ENCODE assay signal across 10 cellular contexts in the genomic region with DNA sequence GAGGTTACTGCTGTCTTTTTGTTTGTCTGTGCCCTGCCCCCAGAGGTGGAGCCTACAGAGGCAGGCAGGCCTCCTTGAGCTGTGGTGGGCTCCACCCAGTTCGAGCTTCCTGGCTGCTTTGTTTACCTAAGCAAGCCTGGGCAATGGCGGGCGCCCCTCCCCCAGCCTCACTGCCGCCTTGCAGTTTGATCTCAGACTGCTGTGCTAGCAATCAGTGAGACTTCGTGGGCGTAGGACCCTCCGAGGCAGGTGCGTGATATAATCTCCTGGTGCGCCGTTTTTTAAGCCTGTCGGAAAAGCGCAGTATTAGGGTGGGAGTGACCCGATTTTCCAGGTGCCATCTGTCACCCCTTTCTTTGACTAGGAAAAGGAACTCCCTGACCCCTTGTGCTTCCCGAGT. TPM values are rescaled to one million over a fixed set of nuclear protein-coding genes. Genes with fewer than 3 reads are reported as not detected.
DNase-seq lines count a peak whose midpoint lies in the region; ATAC-seq and TF ChIP-seq lines count a peak whose summit lies in the region.
"Not testable (repeated sequence)": the region's sequence is repeated elsewhere in the genome, so short reads cannot be mapped to it uniquely, and the experiment has no call there.
"Had no signal": no experiment of that assay in that cellular context is flagged by ENCODE, and none has a peak within 500 bp of the region (broad histone marks: within the 10 kb centered on the region; RNA-seq: fewer than 3 reads in every experiment).

No MANE protein-coding gene starts in this region.

- H3F3A ChIP-seq in neural progenitor cell (ENCODE audit: low read depth) = not testable (repeated sequence)

- not testable (repeated sequence) for H3K4me1 ChIP-seq in CD8-positive, alpha-beta T cell (ENCODE audit: insufficient read depth, low read length)
- H3K4me1 ChIP-seq in neural progenitor cell = peaks cover 13% of the 10 kb centered on the region

- not testable (repeated sequence) for H3K9me3 ChIP-seq in CD8-positive, alpha-beta T cell (ENCODE audit: low read length); WERI-Rb-1 (ENCODE audit: severe bottlenecking); neural progenitor cell (ENCODE audit: low read depth)

- not testable (repeated sequence) for H3K9me3 Mint-ChIP-seq in CD8-positive, alpha-beta T cell; activated T-helper 1 cell treated with anti-CD3 and anti-CD28 coated beads, Interleukin-12 subunit alpha, Interleukin-12 subunit beta, Interleukin-2, Interleukin-4 antibody, amounts not matched to agents 30 ng/mL and 10 ng/mL and 1 ng/mL, durations not matched to agents 14 hours and 24 hours and 36 hours; endothelial cell (ENCODE audit: unreplicated experiment); neural progenitor cell

- not testable (repeated sequence) for H3K79me2 ChIP-seq in neural progenitor cell (ENCODE audit: low read depth)

- POLR2A ChIA-PET in CD8-positive, alpha-beta T cell (lab: Charles Lee) = not testable (repeated sequence)

- H3K36me3 Mint-ChIP-seq in CD8-positive, alpha-beta T cell; activated T-helper 1 cell treated with anti-CD3 and anti-CD28 coated beads, Interleukin-12 subunit alpha, Interleukin-12 subunit beta, Interleukin-2, Interleukin-4 antibody, amounts not matched to agents 30 ng/mL and 10 ng/mL and 1 ng/mL, durations not matched to agents 14 hours and 24 hours and 36 hours (ENCODE audit: low read depth); endothelial cell (ENCODE audit: low read depth, unreplicated experiment); neural progenitor cell: not testable (repeated sequence)

- DNase-seq in CD8-positive, alpha-beta T cell; activated T-helper 1 cell treated with anti-CD3 and anti-CD28 coated beads, Interleukin-12 subunit alpha, Interleukin-12 subunit beta, Interleukin-2, Interleukin-4 antibody, amounts not matched to agents 30 ng/mL and 10 ng/mL and 1 ng/mL, durations not matched to agents 14 hours and 24 hours and 36 hours (ENCODE audit: low spot score); endothelial cell (ENCODE audit: low spot score); neural progenitor cell (ENCODE audit: low spot score): not testable (repeated sequence)
- DNase-seq in NCI-H1105 treated with DMSO at 0.1 percent for 48 hours (lab: John Stamatoyannopoulos, UW) (peak; percentile 1), NCI-H69 (lab: John Stamatoyannopoulos, UW) (peak; percentile 0), WERI-Rb-1 (peak; percentile 12)

- not testable (repeated sequence) for H3K4me1 Mint-ChIP-seq in CD8-positive, alpha-beta T cell (ENCODE audit: low read depth); activated T-helper 1 cell treated with anti-CD3 and anti-CD28 coated beads, Interleukin-12 subunit alpha, Interleukin-12 subunit beta, Interleukin-2, Interleukin-4 antibody, amounts not matched to agents 30 ng/mL and 10 ng/mL and 1 ng/mL, durations not matched to agents 14 hours and 24 hours and 36 hours (ENCODE audit: low read depth); endothelial cell (ENCODE audit: unreplicated experiment)
- peaks cover 17% of the 10 kb centered on the region for H3K4me1 Mint-ChIP-seq in neural progenitor cell

- H3K36me3 ChIP-seq in CD8-positive, alpha-beta T cell (ENCODE audit: insufficient read depth, low read length); WERI-Rb-1; neural progenitor cell: not testable (repeated sequence)

- not testable (repeated sequence) for H4K20me1 ChIP-seq in neural progenitor cell (ENCODE audit: low read depth)

- H3K4me3 ChIP-seq in CD8-positive, alpha-beta T cell (ENCODE audit: low read depth, low read length); WERI-Rb-1 (ENCODE audit: low read depth, low read length); neural progenitor cell: not testable (repeated sequence)

- CTCF ChIA-PET in CD8-positive, alpha-beta T cell (lab: Charles Lee) = interaction anchor here (1.1 kb wide), 1 partner anchor 14 kb away, joined by 3 read pairs; no protein-coding TSS in a partner anchor

- H3K4me3 Mint-ChIP-seq in CD8-positive, alpha-beta T cell = peak overlapping the region; percentile 41
- H3K4me3 Mint-ChIP-seq in activated T-helper 1 cell treated with anti-CD3 and anti-CD28 coated beads, Interleukin-12 subunit alpha, Interleukin-12 subunit beta, Interleukin-2, Interleukin-4 antibody, amounts not matched to agents 30 ng/mL and 10 ng/mL and 1 ng/mL, durations not matched to agents 14 hours and 24 hours and 36 hours = peak overlapping the region; percentile 33
- not testable (repeated sequence) for H3K4me3 Mint-ChIP-seq in endothelial cell (ENCODE audit: unreplicated experiment); neural progenitor cell

- not testable (repeated sequence) for H2AFZ ChIP-seq in neural progenitor cell (replicated peaks)

- H3K4me2 ChIP-seq in neural progenitor cell = not testable (repeated sequence)

- not testable (repeated sequence) for TF ChIP-seq CTCF in CD8-positive, alpha-beta T cell (IDR thresholded peaks at IDR 0.05); WERI-Rb-1 (IDR thresholded peaks at IDR 0.05; ENCODE audit: low read depth, low read length); endothelial cell (IDR thresholded peaks at IDR 0.05; ENCODE audit: unreplicated experiment); neural progenitor cell (IDR thresholded peaks at IDR 0.05)

- not testable (repeated sequence) for H3K27ac ChIP-seq in CD8-positive, alpha-beta T cell (ENCODE audit: low read depth, low read length); WERI-Rb-1; neural progenitor cell

- not testable (repeated sequence) for H3K9ac ChIP-seq in neural progenitor cell

- H3K27me3 Mint-ChIP-seq in CD8-positive, alpha-beta T cell (ENCODE audit: low read depth); activated T-helper 1 cell treated with anti-CD3 and anti-CD28 coated beads, Interleukin-12 subunit alpha, Interleukin-12 subunit beta, Interleukin-2, Interleukin-4 antibody, amounts not matched to agents 30 ng/mL and 10 ng/mL and 1 ng/mL, durations not matched to agents 14 hours and 24 hours and 36 hours (ENCODE audit: insufficient read depth); endothelial cell (ENCODE audit: unreplicated experiment); neural progenitor cell (ENCODE audit: insufficient read depth, low read depth): not testable (repeated sequence)

- not testable (repeated sequence) for H3K27me3 ChIP-seq in CD8-positive, alpha-beta T cell (ENCODE audit: insufficient read depth, low read length); WERI-Rb-1 (ENCODE audit: insufficient read depth, low read depth, severe bottlenecking); neural progenitor cell

- peak overlapping the region; percentile 62 for H3K27ac Mint-ChIP-seq in CD8-positive, alpha-beta T cell
- not testable (repeated sequence) for H3K27ac Mint-ChIP-seq in activated T-helper 1 cell treated with anti-CD3 and anti-CD28 coated beads, Interleukin-12 subunit alpha, Interleukin-12 subunit beta, Interleukin-2, Interleukin-4 antibody, amounts not matched to agents 30 ng/mL and 10 ng/mL and 1 ng/mL, durations not matched to agents 14 hours and 24 hours and 36 hours
- H3K27ac Mint-ChIP-seq in endothelial cell (ENCODE audit: unreplicated experiment) = peak overlapping the region; percentile 36
- H3K27ac Mint-ChIP-seq in neural progenitor cell = peak overlapping the region; percentile 7

- ATAC-seq in CD8-positive, alpha-beta T cell = not testable (repeated sequence)

- intact Hi-C loops in CD8-positive, alpha-beta T cell (cut with DNase I, micrococcal nuclease); activated T-helper 1 cell treated with anti-CD3 and anti-CD28 coated beads, Interleukin-12 subunit alpha, Interleukin-12 subunit beta, Interleukin-2, Interleukin-4 antibody, amounts not matched to agents 30 ng/mL and 10 ng/mL and 1 ng/mL, durations not matched to agents 14 hours and 24 hours and 36 hours (cut with micrococcal nuclease): not testable (repeated sequence)

RNA-seq across cellular contexts. Expression of gene CBY2, which starts 32.5 kb away (rescaled TPM):
- not detected for total RNA-seq in CD8-positive, alpha-beta T cell
- not detected in 2 replicates for total RNA-seq in activated T-helper 1 cell treated with anti-CD3 and anti-CD28 coated beads, Interleukin-12 subunit alpha, Interleukin-12 subunit beta, Interleukin-2, Interleukin-4 antibody, amounts not matched to agents 30 ng/mL and 10 ng/mL and 1 ng/mL, durations not matched to agents 14 hours and 24 hours and 36 hours
- not detected for total RNA-seq in endothelial cell (ENCODE audit: unreplicated experiment)
- total RNA-seq in neural progenitor cell (ENCODE audit: low replicate concordance) = 0.31 TPM in 1 of 2 replicates, not detected in the other
- total RNA-seq: A673, Daoy, HT-29 had no signal

RNA-seq across cellular contexts. Expression of gene ERICH6B, which starts 54.1 kb away (rescaled TPM):
- total RNA-seq in CD8-positive, alpha-beta T cell = not detected
- total RNA-seq in activated T-helper 1 cell treated with anti-CD3 and anti-CD28 coated beads, Interleukin-12 subunit alpha, Interleukin-12 subunit beta, Interleukin-2, Interleukin-4 antibody, amounts not matched to agents 30 ng/mL and 10 ng/mL and 1 ng/mL, durations not matched to agents 14 hours and 24 hours and 36 hours = not detected in 2 replicates
- total RNA-seq in endothelial cell (ENCODE audit: unreplicated experiment) (not detected), neural progenitor cell (ENCODE audit: low replicate concordance) (not detected in 2 replicates)
- total RNA-seq: A673, Daoy, HT-29 had no signal
